15 cellular contexts compared by ENCODE assay signal in genomic region chr6:137952247-137952646, GRCh38.
A peak's percentile ranks its signal among the peaks of the same experiment; 100 is the strongest.
DNase-seq lines count a peak whose midpoint lies in the region; ATAC-seq, FAIRE-seq and TF ChIP-seq lines count a peak whose summit lies in the region.
"Had no signal": no experiment of that assay in that cellular context is flagged by ENCODE, and none has a peak within 500 bp of the region (broad histone marks: within the 10 kb centered on the region; RNA-seq: fewer than 3 reads in every experiment).

No MANE protein-coding gene starts in this region.

- in situ Hi-C loops in transverse colon (cut with MboI; ENCODE audit: low pct_ligation_motif_present in 1 of 4, low pct_unique_long_range_greater_than_20kb in 1 of 4, low sequenced_read_pairs in 3 of 4) = no loop called here

- no peak for TF ChIP-seq EP300 in transverse colon (IDR thresholded peaks at IDR 0.05; ENCODE audit: low read depth)

- intact Hi-C loops in transverse colon (cut with DNase I; ENCODE audit: low total_unique reads) (no loop called here), left colon (cut with DNase I, micrococcal nuclease) (loop anchor here in 1 of 2 donors (10.0 kb wide), 1 partner anchor 247 kb away; no protein-coding TSS in a partner anchor), kidney (cut with DNase I) (no loop called here)

- H3K4me1 ChIP-seq in SJCRH30 (peaks cover 3% of the 10 kb centered on the region; the same call in 1 of the 2 replicates), transverse colon (peaks cover 0 to 5% (median 0%) of the 10 kb centered on the region in 4 donors), kidney (ENCODE audit: control insufficient read depth in 1 of 2, insufficient read depth in 1 of 2, low read depth in 1 of 2, low read length in 2 of 2) (no peaks in the 10 kb centered on the region)
- H3K4me1 ChIP-seq: BLaER1 had no signal

- FAIRE-seq in kidney (lab: Jason Lieb, UNC) = no peak

- TF ChIP-seq CTCF in transverse colon (IDR thresholded peaks at IDR 0.05) (no peak), kidney (IDR thresholded peaks at IDR 0.05; ENCODE audit: borderline replicate concordance, extremely low read depth, insufficient read depth) (no peak)

- H3K27me3 ChIP-seq in SJCRH30 = no peaks in the 10 kb centered on the region
- H3K27me3 ChIP-seq in transverse colon = no peaks in the 10 kb centered on the region
- H3K27me3 ChIP-seq: BLaER1 had no signal

- no peak for TF ChIP-seq POLR2A in transverse colon (IDR thresholded peaks at IDR 0.05)

- H3K4me3 ChIP-seq in SJCRH30 (no peak overlapping the region), transverse colon (no peak overlapping the region), kidney (ENCODE audit: low read length in 2 of 2) (no peak overlapping the region)
- H3K4me3 ChIP-seq: BLaER1 had no signal

- 88% methylated on average over 2 of the region's 2 CpGs; no CpG with 5 or more reads in 1 of the 2 donors for WGBS in transverse colon (ENCODE audit: low coverage in 1 of 2), 2 donors

- H3K27ac ChIP-seq in SJCRH30 (no peak overlapping the region), transverse colon (no peak overlapping the region), kidney (ENCODE audit: low read depth in 2 of 2, low read length in 2 of 2) (no peak overlapping the region)
- H3K27ac ChIP-seq: 22Rv1, BLaER1 had no signal

- no peak overlapping the region for H3K9ac ChIP-seq in kidney (ENCODE audit: low read length in 2 of 2)
- H3K9ac ChIP-seq: BLaER1 had no signal

- DNase-seq in DMS 273 (lab: John Stamatoyannopoulos, UW; ENCODE audit: unreplicated experiment) (peak; percentile 48), DMS 273 treated with DMSO at 0.1 percent for 48 hours (lab: John Stamatoyannopoulos, UW) (no peak), NCI-H524 treated with DMSO at 0.1 percent for 48 hours (lab: John Stamatoyannopoulos, UW) (peak; percentile 14), SJCRH30 (peak; percentile 12 to 33), transverse colon (no peak), left colon (no peak), kidney (no peak)
- DNase-seq: AML-193; Caco-2; CD8-positive, alpha-beta memory T cell; Karpas-422 had no signal

- ATAC-seq in HG03175 (IDR thresholded peaks at IDR 0.05; ENCODE audit: unreplicated experiment) = no peak
- ATAC-seq in left colon = no peak
- ATAC-seq: HCT116 had no signal

- H3K36me3 ChIP-seq in SJCRH30 (no peaks in the 10 kb centered on the region), transverse colon (no peaks in the 10 kb centered on the region), kidney (ENCODE audit: control insufficient read depth in 1 of 2, insufficient read depth in 2 of 2, low read length in 2 of 2) (no peaks in the 10 kb centered on the region)
- H3K36me3 ChIP-seq: BLaER1 had no signal

- no peaks in the 10 kb centered on the region for H3K9me3 ChIP-seq in SJCRH30 (replicated peaks)
- H3K9me3 ChIP-seq in transverse colon = no peaks in the 10 kb centered on the region
- H3K9me3 ChIP-seq in kidney (ENCODE audit: control insufficient read depth in 1 of 2, low read length in 2 of 2) = no peaks in the 10 kb centered on the region
- H3K9me3 ChIP-seq: Caco-2 had no signal

Comparison
In these comparisons a context has a peak if more than half of its experiments do, and no peak if none do; other contexts are left out.
1. DNase-seq: peak in DMS 273 (single experiment), NCI-H524 treated with DMSO at 0.1 percent for 48 hours (single experiment) and SJCRH30 (2 of 2); none in DMS 273 treated with DMSO at 0.1 percent for 48 hours (single experiment), transverse colon (single experiment), left colon (0 of 2) and kidney (single experiment).